ENCODE assay signal across 18 cellular contexts in the genomic region with DNA sequence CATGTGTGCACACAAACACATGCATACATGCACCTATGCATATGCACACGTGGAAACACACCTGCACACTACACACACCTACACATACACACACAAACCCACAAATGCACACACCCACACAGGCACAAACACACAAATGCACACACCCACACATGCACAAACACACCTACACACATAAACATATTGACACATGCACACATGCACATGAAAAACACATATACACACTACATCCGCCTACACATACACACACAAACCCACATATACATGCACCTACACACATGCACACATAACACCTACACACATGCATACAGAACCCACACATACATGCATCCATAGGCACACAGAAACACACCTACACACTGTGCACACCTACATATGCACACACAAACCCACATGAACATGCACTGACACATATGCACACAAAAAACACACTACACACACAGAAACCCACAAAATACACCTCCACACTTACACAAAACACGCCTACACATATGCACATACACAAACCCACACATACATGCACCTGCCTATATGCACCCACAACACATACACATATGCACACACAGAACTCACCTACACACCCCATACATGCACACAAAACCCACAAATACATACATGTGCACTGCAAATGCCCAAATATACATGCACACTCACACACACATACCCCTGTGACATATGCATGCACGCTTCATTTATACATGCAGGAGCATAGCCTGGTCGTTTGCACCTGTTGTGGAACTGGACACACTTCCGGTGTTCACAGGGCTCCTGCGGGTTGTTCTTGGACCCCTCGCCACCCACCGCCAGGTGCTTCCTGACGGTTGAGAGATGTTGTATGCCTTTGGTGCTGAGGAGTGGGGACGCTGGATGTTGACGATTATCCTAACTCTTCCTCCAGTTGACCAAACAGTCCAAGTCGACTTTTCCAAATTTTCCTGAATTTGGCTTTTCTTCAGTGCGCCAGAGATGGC. TPM values are rescaled to one million over a fixed set of nuclear protein-coding genes. Genes with fewer than 3 reads are reported as not detected.
"Had no signal": no experiment of that assay in that cellular context is flagged by ENCODE, and none has a peak within 500 bp of the region (broad histone marks: within the 10 kb centered on the region; RNA-seq: fewer than 3 reads in every experiment).

No MANE protein-coding gene starts in this region.

- FAIRE-seq: endothelial cell of umbilical vein, keratinocyte had no signal

- DNase-seq: activated CD4-positive, alpha-beta T cell treated with anti-CD3 and anti-CD28 coated beads, Interleukin-2, amount 50 U/mL, for 1 hour; activated CD4-positive, CD25-positive, alpha-beta regulatory T cell; activated CD8-positive, alpha-beta memory T cell treated with anti-CD3 and anti-CD28 coated beads, Interleukin-2, amount 10 ng/mL, durations not matched to agents 7 days and 5 days; activated effector memory CD4-positive, alpha-beta T cell treated with Interleukin-2 at 50 U/mL for 16 hours; activated T-cell treated with anti-CD3 and anti-CD28 coated beads, Interleukin-2, amount 50 U/mL, for 1 hour; cortex of kidney; effector CD8-positive, alpha-beta T cell; esophagus squamous epithelium; hippocampal formation; left ventricle myocardium inferior; nucleus accumbens; retina; stimulated activated CD4-positive, alpha-beta T cell treated with anti-CD3 and anti-CD28 coated beads, Interleukin-4, amount 100 ng/mL, for 1 hour; stimulated activated naive B cell treated with anti-CD40 and anti-IgM and Interleukin-4, amounts not matched to agents 10 μg/mL and 1 μg/mL and 100 μg/mL, for 72 hours; substantia nigra had no signal

- H3K4me3 ChIP-seq: esophagus squamous epithelium, left ventricle myocardium inferior had no signal

- H3K9me3 ChIP-seq: esophagus squamous epithelium, left ventricle myocardium inferior had no signal

- H3K27ac ChIP-seq: esophagus squamous epithelium, left ventricle myocardium inferior had no signal

- ATAC-seq: activated CD8-positive, alpha-beta memory T cell treated with anti-CD3 and anti-CD28 coated beads, Interleukin-2, amount 10 ng/mL, durations not matched to agents 7 days and 5 days; activated naive CD4-positive, alpha-beta T cell treated with anti-CD3 and anti-CD28 coated beads, Interleukin-2, amount 50 U/mL, for 72 hours; stimulated activated naive B cell treated with anti-CD40 and anti-IgM and Interleukin-4, amounts not matched to agents 10 μg/mL and 1 μg/mL and 100 μg/mL, for 72 hours had no signal

- H3K27me3 ChIP-seq: esophagus squamous epithelium had no signal

RNA-seq across cellular contexts. Expression of a gene that starts 38.7 kb away (rescaled TPM):
- total RNA-seq: activated CD8-positive, alpha-beta memory T cell treated with anti-CD3 and anti-CD28 coated beads, Interleukin-2, amount 10 ng/mL, durations not matched to agents 7 days and 5 days; endothelial cell of umbilical vein had no signal
